8 cellular contexts compared by ENCODE assay signal in genomic region chr7:82740246-82740848, GRCh38.
DNase-seq lines count a peak whose midpoint lies in the region; ATAC-seq and TF ChIP-seq lines count a peak whose summit lies in the region.

No MANE protein-coding gene starts in this region.

- H3K36me3 ChIP-seq in MG63 (no peaks in the 10 kb centered on the region), stomach (no peaks in the 10 kb centered on the region)

- TF ChIP-seq EP300 in stomach (IDR thresholded peaks at IDR 0.05), result no peak

- POLR2A ChIA-PET in RWPE1 (lab: Yijun Ruan, JAX; ENCODE audit: low non-redundant PET), result no interaction called here

- no peak overlapping the region for H3K27ac Mint-ChIP-seq in activated naive CD4-positive, alpha-beta T cell treated with anti-CD3 and anti-CD28 coated beads for 36 hours

- CTCF ChIA-PET in activated naive CD4-positive, alpha-beta T cell treated with anti-CD3 and anti-CD28 coated beads for 36 hours (lab: Charles Lee), result interaction anchor here (0.6 kb wide), 1 partner anchor 447 kb away, joined by 3 read pairs; no protein-coding TSS in a partner anchor
- CTCF ChIA-PET in RWPE1 (lab: Yijun Ruan, JAX), result interaction anchor here (0.5 to 1.4 kb wide), 6 partner anchors 9 to 561 kb away, joined by 3 to 9 read pairs (median 4); no protein-coding TSS in a partner anchor

- no peak overlapping the region for H3K4me3 Mint-ChIP-seq in activated naive CD4-positive, alpha-beta T cell treated with anti-CD3 and anti-CD28 coated beads for 36 hours

- peak; percentile 42 for DNase-seq in activated naive CD4-positive, alpha-beta T cell treated with anti-CD3 and anti-CD28 coated beads for 36 hours
- no peak for DNase-seq in activated naive CD4-positive, alpha-beta T cell treated with Interleukin-2 at 50 U/mL for 16 hours
- peak; percentile 39 for DNase-seq in MG63
- peak; percentile 20 for DNase-seq in RWPE1 (ENCODE audit: low spot score)
- DNase-seq in fibroblast of peridontal ligament (ENCODE audit: extremely low read depth), result peak; percentile 74
- peak; percentile 49 for DNase-seq in stomach
- DNase-seq in activated CD4-positive, CD25-positive, alpha-beta regulatory T cell (lab: John Stamatoyannopoulos, UW), result no peak

- no peaks in the 10 kb centered on the region for H3K9me3 Mint-ChIP-seq in activated naive CD4-positive, alpha-beta T cell treated with anti-CD3 and anti-CD28 coated beads for 36 hours

- no peaks in the 10 kb centered on the region for H3K4me1 ChIP-seq in stomach

- H3K9me3 ChIP-seq in MG63 (no peaks in the 10 kb centered on the region), stomach (no peaks in the 10 kb centered on the region)

- intact Hi-C loops in activated naive CD4-positive, alpha-beta T cell treated with anti-CD3 and anti-CD28 coated beads for 36 hours (cut with micrococcal nuclease), result no loop called here
- intact Hi-C loops in stomach (cut with DNase I; ENCODE audit: low total_unique reads), result no loop called here

- no peak for TF ChIP-seq POLR2A in stomach (IDR thresholded peaks at IDR 0.05)

- WGBS in stomach, 5 donors, result 28 to 43% (median 37%) methylated on average over 3 of the region's 3 CpGs

- ATAC-seq in GM21717 (IDR thresholded peaks at IDR 0.05; ENCODE audit: unreplicated experiment), result no peak

- H3K4me3 ChIP-seq in MG63, result no peak overlapping the region
- no peak overlapping the region for H3K4me3 ChIP-seq in stomach

- TF ChIP-seq CTCF in RWPE1 (conservative IDR thresholded peaks at IDR 0.05; ENCODE audit: low read depth), result peak; percentile 59
- TF ChIP-seq CTCF in stomach (IDR thresholded peaks at IDR 0.05), result peak in 3 of 7 experiments; percentile 9 to 31 (median 28)

- no peaks in the 10 kb centered on the region for H3K27me3 Mint-ChIP-seq in activated naive CD4-positive, alpha-beta T cell treated with anti-CD3 and anti-CD28 coated beads for 36 hours (ENCODE audit: low read depth)

- H3K36me3 Mint-ChIP-seq in activated naive CD4-positive, alpha-beta T cell treated with anti-CD3 and anti-CD28 coated beads for 36 hours (ENCODE audit: low read depth), result no peaks in the 10 kb centered on the region

- H3K27me3 ChIP-seq in MG63 (no peaks in the 10 kb centered on the region), stomach (no peaks in the 10 kb centered on the region)

- H3K27ac ChIP-seq in RWPE1 (no peak overlapping the region), stomach (no peak overlapping the region)

- H3K4me1 Mint-ChIP-seq in activated naive CD4-positive, alpha-beta T cell treated with anti-CD3 and anti-CD28 coated beads for 36 hours (ENCODE audit: low read depth), result no peaks in the 10 kb centered on the region

Comparison
In these comparisons a context has a peak if more than half of its experiments do, and no peak if none do; other contexts are left out.
1. DNase-seq: peak in activated naive CD4-positive, alpha-beta T cell treated with anti-CD3 and anti-CD28 coated beads for 36 hours (single experiment), MG63 (single experiment), RWPE1 (single experiment), fibroblast of peridontal ligament (single experiment) and stomach (single experiment); none in activated naive CD4-positive, alpha-beta T cell treated with Interleukin-2 at 50 U/mL for 16 hours (single experiment) and activated CD4-positive, CD25-positive, alpha-beta regulatory T cell (0 of 4).